Comparison of ENCODE assay signal across 33 cellular contexts in the genomic region with DNA sequence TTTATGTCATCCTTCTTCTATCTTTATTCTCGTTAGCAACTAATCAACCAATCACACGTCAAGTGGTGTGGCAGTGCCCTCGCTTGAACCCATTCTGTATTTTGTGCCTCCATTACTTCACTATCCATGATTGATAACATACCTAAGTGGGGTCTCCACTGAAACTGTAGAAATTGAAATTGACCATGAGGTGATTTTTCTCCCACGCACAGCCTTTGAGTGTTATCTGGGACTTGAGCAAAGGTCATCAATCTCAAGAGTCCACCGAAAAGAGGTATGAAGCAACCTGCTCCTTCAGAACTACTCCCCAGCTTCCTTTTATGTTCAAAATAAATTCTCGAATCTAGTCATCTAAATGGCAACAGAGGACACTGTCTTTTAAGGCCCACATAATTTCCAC.
"Had no signal": no experiment of that assay in that cellular context is flagged by ENCODE, and none has a peak within 500 bp of the region (broad histone marks: within the 10 kb centered on the region; RNA-seq: fewer than 3 reads in every experiment).

No MANE protein-coding gene starts in this region.

- H3K27ac ChIP-seq: ascending aorta, Peyer's patch, RWPE1, VCaP had no signal

- H3K4me1 ChIP-seq: ascending aorta, Peyer's patch had no signal

- H3K27me3 ChIP-seq: ascending aorta, Peyer's patch had no signal

- H3K4me3 ChIP-seq: ascending aorta, Peyer's patch had no signal

- H3K36me3 ChIP-seq: ascending aorta, Peyer's patch had no signal

- DNase-seq: activated B cell treated with CpG ODN at 0.5 μM for 24 hours; activated CD4-positive, alpha-beta memory T cell treated with anti-CD3 and anti-CD28 coated beads, Interleukin-2, amount 10 ng/mL, durations not matched to agents 7 days and 5 days; activated CD4-positive, alpha-beta T cell treated with anti-CD3 and anti-CD28 coated beads for 4 hours; activated CD4-positive, alpha-beta T cell treated with anti-CD3 and anti-CD28 coated beads, Interleukin-2, amount 50 U/mL, for 1 hour; activated CD4-positive, CD25-positive, alpha-beta regulatory T cell treated with anti-CD3 and anti-CD28 coated beads, Interleukin-2, amount 50 U/mL, for 72 hours; activated effector memory CD4-positive, alpha-beta T cell treated with anti-CD3 and anti-CD28 coated beads, Interleukin-2, amount 50 U/mL, for 16 hours; activated naive CD4-positive, alpha-beta T cell; activated naive CD4-positive, alpha-beta T cell treated with anti-CD3 and anti-CD28 coated beads, Interleukin-2, amount 50 U/mL, for 16 hours; activated naive CD8-positive, alpha-beta T cell treated with anti-CD3 and anti-CD28 coated beads for 36 hours; activated T-cell treated with anti-CD3 and anti-CD28 coated beads, Interleukin-2, amount 50 U/mL, for 1 hour; activated T-cell treated with anti-CD3 and anti-CD28 coated beads, Interleukin-2, amount 50 U/mL, for 72 hours; amygdala; NCI-H1105; NCI-H1436; NCI-H1694; NCI-H1930; NCI-H2081 treated with DMSO at 0.1 percent for 48 hours; NCI-H226; NCI-H446 treated with DMSO at 0.1 percent for 48 hours; NCI-H524; NCI-H748 treated with DMSO at 0.1 percent for 48 hours; NK-92 treated with Interleukin-12 subunit alpha and Interleukin-12 subunit beta, amount 100 ng/mL, for 24 hours; PC-3; Peyer's patch; SIG-M5; T-cell; T-helper 17 cell; T-helper 9 cell had no signal

- ATAC-seq: activated T-cell treated with anti-CD3 and anti-CD28 coated beads, Interleukin-2, amount 50 U/mL, for 72 hours; activated T-helper 17 cell treated with anti-CD3 and anti-CD28 coated beads, Interleukin-2, amount 50 U/mL, for 72 hours; PC-3; SK-N-SH treated with all-trans-retinoic acid at 6 μM for 48 hours; T-cell; T-helper 17 cell had no signal

- H3K9me3 ChIP-seq: ascending aorta, Peyer's patch had no signal
